Comparison of ENCODE assay signal across 11 cellular contexts in the genomic region with DNA sequence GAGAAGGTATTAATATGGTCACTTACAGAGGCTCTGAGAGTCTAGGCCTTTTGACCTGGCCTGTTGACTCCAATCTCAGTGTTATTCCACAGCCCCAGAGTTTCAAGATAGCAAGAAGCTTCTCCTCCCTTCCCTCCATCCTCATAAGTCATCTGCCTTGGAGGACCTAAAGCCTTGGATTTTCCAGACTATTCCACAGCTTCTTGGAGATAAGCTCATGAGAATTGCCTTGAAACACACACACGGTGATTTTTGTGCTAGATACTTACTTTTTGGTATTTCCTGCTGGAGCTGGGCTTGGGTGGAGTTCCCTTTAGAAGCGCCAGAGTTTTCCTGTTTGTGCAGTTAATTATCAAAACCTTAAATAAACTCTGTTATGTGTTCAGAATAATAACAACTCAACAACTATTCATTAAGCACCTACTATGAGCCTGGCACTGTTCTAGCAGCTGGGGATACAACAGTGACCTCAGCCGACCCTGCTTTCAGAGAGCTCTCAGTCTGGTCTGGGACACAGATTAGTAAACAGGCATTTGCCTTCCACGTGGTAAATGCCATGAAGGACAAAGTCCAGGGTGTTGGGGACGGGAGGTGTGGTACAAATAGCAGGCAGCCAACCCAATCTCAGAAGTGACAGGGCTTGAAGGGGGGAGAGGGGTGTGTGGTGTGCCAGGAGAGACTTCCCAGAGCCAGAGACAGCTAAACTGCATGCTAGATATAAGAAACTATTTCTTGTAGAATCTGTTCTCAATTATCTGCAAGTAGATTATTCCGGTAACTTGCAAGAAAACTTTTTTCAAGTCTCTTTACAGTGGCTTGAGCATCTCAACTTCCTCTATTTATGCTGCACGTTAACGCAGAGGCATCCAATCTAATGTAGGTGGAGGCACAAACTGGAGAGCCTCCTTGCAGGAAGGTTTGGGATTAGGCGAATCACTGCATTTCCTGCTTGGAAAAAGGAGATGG. TPM values are rescaled to one million over a fixed set of nuclear protein-coding genes. Genes with fewer than 3 reads are reported as not detected.
DNase-seq lines count a peak whose midpoint lies in the region; ATAC-seq and TF ChIP-seq lines count a peak whose summit lies in the region.
"Had no signal": no experiment of that assay in that cellular context is flagged by ENCODE, and none has a peak within 500 bp of the region (broad histone marks: within the 10 kb centered on the region; RNA-seq: fewer than 3 reads in every experiment).

No MANE protein-coding gene starts in this region.

- intact Hi-C loops in left cardiac atrium (cut with DNase I) (loop anchor here in 1 of 2 donors (5.0 kb wide), 1 partner anchor 33 kb away; no protein-coding TSS in a partner anchor), prostate gland (cut with DNase I) (no loop called here)

- peak overlapping the region; percentile 39 for H3K27ac Mint-ChIP-seq in T-helper 17 cell
- H3K27ac Mint-ChIP-seq: activated naive CD8-positive, alpha-beta T cell treated with anti-CD3 and anti-CD28 coated beads for 36 hours had no signal

- H3K4me3 Mint-ChIP-seq in T-helper 17 cell: peak overlapping the region; percentile 69
- H3K4me3 Mint-ChIP-seq: activated naive CD8-positive, alpha-beta T cell treated with anti-CD3 and anti-CD28 coated beads for 36 hours; nephron had no signal

- DNase-seq in Ammon's horn (ENCODE audit: low spot score) (peak; percentile 43), T-helper 17 cell (no peak), left cardiac atrium (peak; percentile 69), prostate gland (ENCODE audit: low spot score) (no peak), KG1 (lab: John Stamatoyannopoulos, UW) (no peak), NOMO-1 treated with DMSO at 0.1 percent for 48 hours (lab: John Stamatoyannopoulos, UW; ENCODE audit: unreplicated experiment) (no peak), brain microvascular endothelial cell (no peak), HK-2 (ENCODE audit: unreplicated experiment) (no peak)
- DNase-seq: activated naive CD8-positive, alpha-beta T cell treated with anti-CD3 and anti-CD28 coated beads for 36 hours; PC-9 had no signal

- peaks cover 4% of the 10 kb centered on the region for H3K36me3 Mint-ChIP-seq in T-helper 17 cell (ENCODE audit: low read depth)
- H3K36me3 Mint-ChIP-seq: activated naive CD8-positive, alpha-beta T cell treated with anti-CD3 and anti-CD28 coated beads for 36 hours had no signal

- peak overlapping the region; percentile 22 to 30 for H3K27ac ChIP-seq in prostate gland
- H3K27ac ChIP-seq in brain microvascular endothelial cell: no peak overlapping the region
- H3K27ac ChIP-seq: PC-9 had no signal

- no peak for TF ChIP-seq POLR2A in prostate gland (IDR thresholded peaks at IDR 0.05)

- in situ Hi-C loops in brain microvascular endothelial cell (cut with HindIII; ENCODE audit: low pct_ligation_motif_present, low sequenced_read_pairs): no loop called here

- WGBS in prostate gland: 59% methylated on average over 9 of the region's 9 CpGs

- H3K4me3 ChIP-seq in prostate gland (no peak overlapping the region), brain microvascular endothelial cell (ENCODE audit: low read depth, low read length) (no peak overlapping the region)
- H3K4me3 ChIP-seq: PC-9 had no signal

- H3K27me3 ChIP-seq in prostate gland (replicated peaks; ENCODE audit: insufficient read depth) (no peaks in the 10 kb centered on the region), brain microvascular endothelial cell (replicated peaks) (no peaks in the 10 kb centered on the region)

- H3K9me3 ChIP-seq in T-helper 17 cell (ENCODE audit: control insufficient read depth, low read length, poor library complexity, severe bottlenecking): no peaks in the 10 kb centered on the region
- H3K9me3 ChIP-seq in prostate gland: no peaks in the 10 kb centered on the region

- H3K4me1 Mint-ChIP-seq in T-helper 17 cell: peaks cover 33% of the 10 kb centered on the region
- H3K4me1 Mint-ChIP-seq: nephron had no signal

- ATAC-seq in T-helper 17 cell: no peak
- peak; percentile 88 to 96 for ATAC-seq in left cardiac atrium

- H3K27me3 Mint-ChIP-seq in T-helper 17 cell: no peaks in the 10 kb centered on the region
- H3K27me3 Mint-ChIP-seq: activated naive CD8-positive, alpha-beta T cell treated with anti-CD3 and anti-CD28 coated beads for 36 hours had no signal

- peaks cover 5% of the 10 kb centered on the region for H3K4me1 ChIP-seq in prostate gland (replicated peaks)

- no peak for TF ChIP-seq CTCF in prostate gland (IDR thresholded peaks at IDR 0.05)
- TF ChIP-seq CTCF in brain microvascular endothelial cell (IDR thresholded peaks at IDR 0.05; ENCODE audit: low read depth, low read length, missing control alignments): no peak

- no peaks in the 10 kb centered on the region for H3K36me3 ChIP-seq in prostate gland
- no peaks in the 10 kb centered on the region for H3K36me3 ChIP-seq in brain microvascular endothelial cell (replicated peaks)

RNA-seq across cellular contexts. Expression of a gene that starts 55.9 kb away (rescaled TPM):
- total RNA-seq in T-helper 17 cell (10 to 100 TPM; 78.0 to 82.7 TPM), left cardiac atrium (10 to 100 TPM; 56.2 to 78.9 TPM), prostate gland (100 to 1,000 TPM in 1 of 2 donors, 10 to 100 TPM in 1; 82.9 to 129 TPM)

Comparison
In these comparisons a context has a peak if more than half of its experiments do, and no peak if none do; other contexts are left out.
1. DNase-seq: peak in Ammon's horn (single experiment) and left cardiac atrium (single experiment); none in T-helper 17 cell (0 of 3), prostate gland (single experiment), KG1 (single experiment), NOMO-1 treated with DMSO at 0.1 percent for 48 hours (single experiment), brain microvascular endothelial cell (single experiment) and HK-2 (single experiment).